Comparison of ENCODE assay signal across 23 cellular contexts in the genomic region with DNA sequence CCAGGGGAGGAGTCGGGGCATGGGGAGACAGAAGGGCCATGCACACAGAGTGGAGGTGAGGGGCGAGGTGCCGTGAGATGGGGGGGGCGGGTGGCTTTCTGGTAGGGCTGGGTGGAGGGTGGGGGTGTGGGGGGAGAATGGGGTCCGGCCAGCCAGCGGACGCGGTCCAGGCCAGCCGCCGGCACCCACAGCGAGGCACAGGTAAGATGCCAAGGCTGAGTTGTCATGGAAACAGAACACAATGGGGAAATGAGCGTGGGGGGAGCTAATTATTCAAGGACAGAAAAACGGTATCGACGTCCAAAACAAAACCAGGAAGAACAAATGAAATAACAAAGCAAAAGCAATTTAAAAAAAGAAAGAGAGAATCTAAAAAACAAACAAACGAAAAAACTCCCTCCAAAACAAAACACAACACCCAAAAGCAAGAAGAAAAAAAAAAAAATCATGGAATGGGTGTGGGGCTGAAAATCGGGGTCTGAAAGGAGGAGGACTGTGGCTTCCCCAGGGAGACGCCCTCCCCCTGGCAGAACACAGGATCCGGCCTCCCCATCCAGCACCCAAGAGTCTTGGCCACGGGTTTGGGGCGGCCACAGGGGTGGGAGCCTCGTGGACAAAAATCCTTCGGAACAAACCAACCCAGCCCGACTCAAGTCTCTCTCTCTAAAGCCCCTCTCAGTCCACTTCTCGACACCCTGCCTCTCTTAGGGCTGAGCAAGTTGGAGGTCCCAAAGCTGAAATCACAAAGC.
DNase-seq lines count a peak whose midpoint lies in the region; ATAC-seq and TF ChIP-seq lines count a peak whose summit lies in the region.
"Had no signal": no experiment of that assay in that cellular context is flagged by ENCODE, and none has a peak within 500 bp of the region (broad histone marks: within the 10 kb centered on the region; RNA-seq: fewer than 3 reads in every experiment).

No MANE protein-coding gene starts in this region.

- DNase-seq in GM23338 (ENCODE audit: low spot score) (peak; percentile 62), NCI-H748 (lab: John Stamatoyannopoulos, UW; ENCODE audit: unreplicated experiment) (peak; percentile 74), mesenchymal stem cell (no peak), mucosa of gallbladder (ENCODE audit: low spot score) (no peak), NCI-H446 (lab: John Stamatoyannopoulos, UW) (no peak), kidney glomerular epithelial cell (lab: John Stamatoyannopoulos, UW) (no peak)
- DNase-seq: CD4-positive, alpha-beta T cell; GDM1; KBM-7; MG63; NCI-H1105 treated with DMSO at 0.1 percent for 48 hours; NCI-H146; NCI-H1930; NCI-H2227 treated with DMSO at 0.1 percent for 48 hours; NCI-H510A; NCI-H774; PC-3; SK-N-SH; SW 1271 had no signal

- H3K36me3 ChIP-seq in GM23338 (ENCODE audit: insufficient read depth): peaks cover 7% of the 10 kb centered on the region; the same call in 1 of the 2 replicates
- H3K36me3 ChIP-seq in mesenchymal stem cell (ENCODE audit: control insufficient read depth in 1 of 2, insufficient read depth in 2 of 2, low read depth in 1 of 2, low read length in 2 of 2): peaks cover 34 to 54% of the 10 kb centered on the region in 2 experiments
- H3K36me3 ChIP-seq: MG63 had no signal

- TF ChIP-seq CTCF in GM23338 (conservative IDR thresholded peaks at IDR 0.05; ENCODE audit: low read depth in 2 of 2): no peak
- TF ChIP-seq CTCF in brain (conservative IDR thresholded peaks at IDR 0.05): no peak

- no peak overlapping the region for H3K18ac ChIP-seq in mesenchymal stem cell (ENCODE audit: low read depth in 1 of 2, low read length in 2 of 2)

- no peaks in the 10 kb centered on the region for H3K79me2 ChIP-seq in GM23338 (replicated peaks; ENCODE audit: insufficient read depth)

- H2AK5ac ChIP-seq in mesenchymal stem cell (ENCODE audit: low read length, severe bottlenecking): no peak overlapping the region

- ATAC-seq in GM23338: 0 out of 3 replicates have a peak, but pooled peaks have one; percentile 5
- no peak for ATAC-seq in HG03108 (IDR thresholded peaks at IDR 0.05; ENCODE audit: unreplicated experiment)
- ATAC-seq: GM12878, PC-3 had no signal

- H4K20me1 ChIP-seq in GM23338 (replicated peaks; ENCODE audit: insufficient read depth): no peaks in the 10 kb centered on the region; the same call in 1 of the 2 replicates
- H4K20me1 ChIP-seq: BLaER1 treated with 17β-estradiol and CSF1 and Interleukin-3, amounts not matched to agents 10 nM and 100 nM had no signal

- no peak overlapping the region for H2BK120ac ChIP-seq in mesenchymal stem cell (ENCODE audit: low read depth, low read length)

- H3K4me3 ChIP-seq in GM23338: no peak overlapping the region
- H3K4me3 ChIP-seq in mesenchymal stem cell (ENCODE audit: insufficient read depth in 1 of 2, low read depth in 1 of 2, low read length in 2 of 2): no peak overlapping the region
- H3K4me3 ChIP-seq: BLaER1 treated with 17β-estradiol and CSF1 and Interleukin-3, amounts not matched to agents 10 nM and 100 nM; GM12878; MG63 had no signal

- H3K79me1 ChIP-seq in mesenchymal stem cell (replicated peaks; ENCODE audit: low read length, poor library complexity, severe bottlenecking): peaks cover 5% of the 10 kb centered on the region

- H3K14ac ChIP-seq in mesenchymal stem cell (ENCODE audit: low read length in 2 of 2): no peak overlapping the region

- peaks cover 47% of the 10 kb centered on the region for H3K4me1 Mint-ChIP-seq in GM23338
- H3K4me1 Mint-ChIP-seq in brain: peaks cover 15% of the 10 kb centered on the region

- peak overlapping the region; percentile 46 for H2BK5ac ChIP-seq in mesenchymal stem cell (ENCODE audit: low read depth, low read length, poor library complexity, severe bottlenecking)

- no peak overlapping the region for H4K91ac ChIP-seq in mesenchymal stem cell (ENCODE audit: low read length)

- H2BK12ac ChIP-seq in mesenchymal stem cell (ENCODE audit: low read length in 2 of 2): no peak overlapping the region

- no peaks in the 10 kb centered on the region for H3K9me2 ChIP-seq in GM23338 (ENCODE audit: insufficient read depth)
- H3K9me2 ChIP-seq: SK-N-SH had no signal

- H3K23ac ChIP-seq in mesenchymal stem cell (ENCODE audit: low read length in 2 of 2): no peak overlapping the region

- H3K27me3 Mint-ChIP-seq in GM23338 (ENCODE audit: insufficient read depth, low read depth, poor library complexity) (peaks cover 11% of the 10 kb centered on the region), brain (peaks cover 3% of the 10 kb centered on the region)

- H3K4me2 ChIP-seq in GM23338 (no peak overlapping the region), mesenchymal stem cell (ENCODE audit: low read length, poor library complexity, severe bottlenecking) (no peak overlapping the region)
- H3K4me2 ChIP-seq: SK-N-SH had no signal

- H3K4me3 Mint-ChIP-seq in GM23338 (no peak overlapping the region), brain (peak overlapping the region in 1 of 5 experiments; percentile 52)
- H3K4me3 Mint-ChIP-seq: CD4-positive, alpha-beta T cell had no signal

- H3K27me3 ChIP-seq in GM23338 (ENCODE audit: insufficient read depth): no peaks in the 10 kb centered on the region
- H3K27me3 ChIP-seq in mesenchymal stem cell (ENCODE audit: control insufficient read depth in 1 of 2, insufficient read depth in 1 of 2, low read length in 2 of 2): no peaks in the 10 kb centered on the region
- H3K27me3 ChIP-seq: BLaER1 treated with 17β-estradiol and CSF1 and Interleukin-3, amounts not matched to agents 10 nM and 100 nM; MG63 had no signal

- no peak overlapping the region for H3K4ac ChIP-seq in mesenchymal stem cell (ENCODE audit: low read depth in 1 of 2, low read length in 2 of 2)

- H3K4me1 ChIP-seq in GM23338 (ENCODE audit: insufficient read depth) (peaks cover 44% of the 10 kb centered on the region), mesenchymal stem cell (ENCODE audit: control insufficient read depth, insufficient read depth, low read depth, low read length) (no peaks in the 10 kb centered on the region)

- H3K27ac ChIP-seq in GM23338 (ENCODE audit: low read depth) (0 out of 2 replicates have a peak overlapping the region, but pooled peaks have one; percentile 45), mesenchymal stem cell (ENCODE audit: low read length, poor library complexity, severe bottlenecking) (no peak overlapping the region)
- H3K27ac ChIP-seq: BLaER1 treated with 17β-estradiol and CSF1 and Interleukin-3, amounts not matched to agents 10 nM and 100 nM had no signal

- no peak overlapping the region for H3K9ac ChIP-seq in mesenchymal stem cell (ENCODE audit: low read length)
- H3K9ac ChIP-seq: BLaER1 treated with 17β-estradiol and CSF1 and Interleukin-3, amounts not matched to agents 10 nM and 100 nM; SK-N-SH had no signal

- no peak overlapping the region for H2BK15ac ChIP-seq in mesenchymal stem cell (ENCODE audit: low read depth, poor library complexity, severe bottlenecking)

- H3F3A ChIP-seq in GM23338 (replicated peaks; ENCODE audit: low read depth): 0 out of 2 replicates have a peak, but pooled peaks cover 14% of the 10 kb centered on the region

- no peak overlapping the region for H4K8ac ChIP-seq in mesenchymal stem cell (ENCODE audit: low read length)

- H2AFZ ChIP-seq in GM23338 (no peak overlapping the region), mesenchymal stem cell (ENCODE audit: low read depth, low read length) (no peak overlapping the region)

- H3K27ac Mint-ChIP-seq in GM23338 (no peak overlapping the region), brain (peak overlapping the region in 3 of 5 experiments; percentile 56 to 90 (median 62))
- H3K27ac Mint-ChIP-seq: CD4-positive, alpha-beta T cell had no signal

- H3K9me3 ChIP-seq in mesenchymal stem cell (ENCODE audit: control insufficient read depth, low read length): peaks cover 8% of the 10 kb centered on the region
- H3K9me3 ChIP-seq: BLaER1 treated with 17β-estradiol and CSF1 and Interleukin-3, amounts not matched to agents 10 nM and 100 nM; MG63; SK-N-SH had no signal

- H3K36me3 Mint-ChIP-seq in GM23338 (ENCODE audit: low read depth) (peaks cover 41% of the 10 kb centered on the region), brain (peaks cover 79% of the 10 kb centered on the region)

- WGBS in mesenchymal stem cell: 94% methylated on average over 16 of the region's 25 CpGs

- H3K9me3 Mint-ChIP-seq in GM23338 (no peaks in the 10 kb centered on the region), brain (peaks cover 0 to 17% (median 3%) of the 10 kb centered on the region in 5 experiments)
- H3K9me3 Mint-ChIP-seq: CD4-positive, alpha-beta T cell had no signal

TF ChIP-seq in GM23338, 12 proteins besides CTCF, POLR2A, EP300 and RAD21 (continues in another document):
- TF ChIP-seq NANOG (IDR thresholded peaks at IDR 0.05; ENCODE audit: borderline replicate concordance): no peak
- TF ChIP-seq ZNF114 (CRISPR knock-in tag; IDR thresholded peaks at IDR 0.05): no peak
- no peak for TF ChIP-seq JUNB (IDR thresholded peaks at IDR 0.05; ENCODE audit: unreplicated experiment)
- no peak for TF ChIP-seq STAT1 (IDR thresholded peaks at IDR 0.05; ENCODE audit: unreplicated experiment)
- no peak for TF ChIP-seq EZH2phosphoT487 (IDR thresholded peaks at IDR 0.05; ENCODE audit: unreplicated experiment)
- no peak for TF ChIP-seq POLR2AphosphoS5 (IDR thresholded peaks at IDR 0.05; ENCODE audit: low read depth)
- no peak for TF ChIP-seq EZH2 (IDR thresholded peaks at IDR 0.05; ENCODE audit: low read depth, unreplicated experiment)
- TF ChIP-seq, protein P1, sequence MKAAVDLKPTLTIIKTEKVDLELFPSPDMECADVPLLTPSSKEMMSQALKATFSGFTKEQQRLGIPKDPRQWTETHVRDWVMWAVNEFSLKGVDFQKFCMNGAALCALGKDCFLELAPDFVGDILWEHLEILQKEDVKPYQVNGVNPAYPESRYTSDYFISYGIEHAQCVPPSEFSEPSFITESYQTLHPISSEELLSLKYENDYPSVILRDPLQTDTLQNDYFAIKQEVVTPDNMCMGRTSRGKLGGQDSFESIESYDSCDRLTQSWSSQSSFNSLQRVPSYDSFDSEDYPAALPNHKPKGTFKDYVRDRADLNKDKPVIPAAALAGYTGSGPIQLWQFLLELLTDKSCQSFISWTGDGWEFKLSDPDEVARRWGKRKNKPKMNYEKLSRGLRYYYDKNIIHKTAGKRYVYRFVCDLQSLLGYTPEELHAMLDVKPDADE (IDR thresholded peaks at IDR 0.05): no peak

Comparison
In these comparisons a context has a peak if more than half of its experiments do, and no peak if none do; other contexts are left out.
1. DNase-seq: peak in GM23338 (single experiment) and NCI-H748 (single experiment); none in mesenchymal stem cell (single experiment), mucosa of gallbladder (single experiment), NCI-H446 (0 of 2) and kidney glomerular epithelial cell (single experiment).